Comparison of ENCODE assay signal across 1 cellular context in genomic region chr1:46133181-46133658, GRCh38.
A peak's percentile ranks its signal among the peaks of the same experiment; 100 is the strongest.
TF ChIP-seq lines count a peak whose summit lies in the region.

No MANE protein-coding gene starts in this region.

TF ChIP-seq in HepG2, 621 proteins besides CTCF, POLR2A, EP300 and RAD21 (continued from another document and continues in another):
- TF ChIP-seq RFX1 (IDR thresholded peaks at IDR 0.05), result no peak
- TF ChIP-seq NRL (CRISPR knock-in tag; IDR thresholded peaks at IDR 0.05; ENCODE audit: borderline replicate concordance), result peak; percentile 10; the same call in 1 of the 2 replicates
- no peak; the same call in 1 of the 2 replicates for TF ChIP-seq MYC (CRISPR knock-in tag; IDR thresholded peaks at IDR 0.05; ENCODE audit: borderline replicate concordance)
- no peak for TF ChIP-seq SIX4 (CRISPR knock-in tag; IDR thresholded peaks at IDR 0.05)
- TF ChIP-seq GLI4 (CRISPR knock-in tag; IDR thresholded peaks at IDR 0.05; ENCODE audit: borderline replicate concordance), result no peak
- no peak for TF ChIP-seq NFIC (IDR thresholded peaks at IDR 0.05; ENCODE audit: low read length)
- TF ChIP-seq ZNF121 (CRISPR knock-in tag; IDR thresholded peaks at IDR 0.05), result no peak
- TF ChIP-seq ZNF468 (CRISPR knock-in tag; IDR thresholded peaks at IDR 0.05), result no peak
- no peak for TF ChIP-seq TRAFD1 (CRISPR knock-in tag; IDR thresholded peaks at IDR 0.05; ENCODE audit: borderline replicate concordance)
- no peak for TF ChIP-seq ELF1 (CRISPR knock-in tag; IDR thresholded peaks at IDR 0.05)
- no peak for TF ChIP-seq BHLHE40 (IDR thresholded peaks at IDR 0.05; ENCODE audit: low read length)
- TF ChIP-seq ZNF24 (IDR thresholded peaks at IDR 0.05), result no peak
- TF ChIP-seq ZFP36L1 (CRISPR knock-in tag; IDR thresholded peaks at IDR 0.05), result no peak
- TF ChIP-seq MED13 (CRISPR knock-in tag; IDR thresholded peaks at IDR 0.05), result no peak
- no peak for TF ChIP-seq AFF4 (CRISPR knock-in tag; IDR thresholded peaks at IDR 0.05)
- TF ChIP-seq AKNA (CRISPR knock-in tag; IDR thresholded peaks at IDR 0.05; ENCODE audit: borderline replicate concordance), result no peak
- TF ChIP-seq ARID2 (CRISPR knock-in tag; IDR thresholded peaks at IDR 0.05; ENCODE audit: borderline replicate concordance), result peak; percentile 1; the same call in 1 of the 2 replicates
- 0 out of 2 replicates have a peak, but pooled peaks have one; percentile 2 for TF ChIP-seq PLSCR1 (CRISPR knock-in tag; IDR thresholded peaks at IDR 0.05; ENCODE audit: borderline replicate concordance)
- TF ChIP-seq ZNF660 (CRISPR knock-in tag; IDR thresholded peaks at IDR 0.05; ENCODE audit: borderline replicate concordance, low read depth), result no peak
- TF ChIP-seq EHMT2 (IDR thresholded peaks at IDR 0.05; ENCODE audit: borderline replicate concordance, low read depth, low read length), result no peak
- TF ChIP-seq PRMT3 (CRISPR knock-in tag; IDR thresholded peaks at IDR 0.05; ENCODE audit: borderline replicate concordance, low read depth), result no peak
- TF ChIP-seq ELF4 (CRISPR knock-in tag; IDR thresholded peaks at IDR 0.05; ENCODE audit: borderline replicate concordance), result no peak
- TF ChIP-seq ZNF589 (CRISPR knock-in tag; conservative IDR thresholded peaks at IDR 0.05), result no peak
- no peak for TF ChIP-seq ZNF33B (CRISPR knock-in tag; IDR thresholded peaks at IDR 0.05)
- TF ChIP-seq PHF20 (CRISPR knock-in tag; IDR thresholded peaks at IDR 0.05), result 0 out of 2 replicates have a peak, but pooled peaks have one; percentile 4
- TF ChIP-seq BORCS8-MEF2B (CRISPR knock-in tag; IDR thresholded peaks at IDR 0.05), result no peak
- TF ChIP-seq PITX1 (CRISPR knock-in tag; IDR thresholded peaks at IDR 0.05), result no peak
- TF ChIP-seq ATF7 (IDR thresholded peaks at IDR 0.05), result no peak
- TF ChIP-seq ATF7 (CRISPR knock-in tag; IDR thresholded peaks at IDR 0.05), result no peak
- TF ChIP-seq ZNF704 (CRISPR knock-in tag; IDR thresholded peaks at IDR 0.05; ENCODE audit: borderline replicate concordance), result 0 out of 2 replicates have a peak, but pooled peaks have one; percentile 41
- TF ChIP-seq ZSCAN29 (CRISPR knock-in tag; conservative IDR thresholded peaks at IDR 0.05), result 0 out of 2 replicates have a peak, but pooled peaks have one; percentile 6
- TF ChIP-seq CSRNP1 (CRISPR knock-in tag; IDR thresholded peaks at IDR 0.05), result no peak
- TF ChIP-seq PAXIP1 (CRISPR knock-in tag; conservative IDR thresholded peaks at IDR 0.05), result no peak
- no peak for TF ChIP-seq RBFOX2 (IDR thresholded peaks at IDR 0.05; ENCODE audit: low read depth, low read length)
- no peak for TF ChIP-seq ZNF225 (CRISPR knock-in tag; IDR thresholded peaks at IDR 0.05)
- no peak; the same call in 1 of the 2 replicates for TF ChIP-seq MTF1 (CRISPR knock-in tag; IDR thresholded peaks at IDR 0.05)
- TF ChIP-seq MXD3 (CRISPR knock-in tag; IDR thresholded peaks at IDR 0.05), result no peak
- TF ChIP-seq KDM2A (CRISPR knock-in tag; IDR thresholded peaks at IDR 0.05; ENCODE audit: borderline replicate concordance, low read depth), result no peak
- TF ChIP-seq ZBTB21 (CRISPR knock-in tag; IDR thresholded peaks at IDR 0.05), result no peak
- TF ChIP-seq DDIT3 (CRISPR knock-in tag; IDR thresholded peaks at IDR 0.05), result no peak
- TF ChIP-seq SIN3A (IDR thresholded peaks at IDR 0.05; ENCODE audit: borderline replicate concordance, low read depth, low read length), result 0 out of 2 replicates have a peak, but pooled peaks have one; percentile 4
- no peak for TF ChIP-seq KMT2A (CRISPR knock-in tag; IDR thresholded peaks at IDR 0.05)
- no peak for TF ChIP-seq FOXA3 (CRISPR knock-in tag; IDR thresholded peaks at IDR 0.05)
- TF ChIP-seq DR1 (CRISPR knock-in tag; IDR thresholded peaks at IDR 0.05), result no peak
- 0 out of 2 replicates have a peak, but pooled peaks have one; percentile 6 for TF ChIP-seq SNAPC2 (CRISPR knock-in tag; IDR thresholded peaks at IDR 0.05)
- peak; percentile 8; the same call in 1 of the 2 replicates for TF ChIP-seq ZSCAN20 (CRISPR knock-in tag; IDR thresholded peaks at IDR 0.05; ENCODE audit: borderline replicate concordance)
- TF ChIP-seq ZNF674 (CRISPR knock-in tag; IDR thresholded peaks at IDR 0.05; ENCODE audit: low read depth), result 0 out of 2 replicates have a peak, but pooled peaks have one; percentile 3
- no peak for TF ChIP-seq SIN3B (IDR thresholded peaks at IDR 0.05; ENCODE audit: low read length)
- no peak for TF ChIP-seq ZNF839 (CRISPR knock-in tag; IDR thresholded peaks at IDR 0.05; ENCODE audit: borderline replicate concordance)
- TF ChIP-seq ATF7-NPFF (CRISPR knock-in tag; IDR thresholded peaks at IDR 0.05; ENCODE audit: low read depth), result no peak
- TF ChIP-seq SMYD3 (CRISPR knock-in tag; IDR thresholded peaks at IDR 0.05), result no peak; the same call in 1 of the 2 replicates
